Comparison of ENCODE assay signal across 1 cellular context in the genomic region with DNA sequence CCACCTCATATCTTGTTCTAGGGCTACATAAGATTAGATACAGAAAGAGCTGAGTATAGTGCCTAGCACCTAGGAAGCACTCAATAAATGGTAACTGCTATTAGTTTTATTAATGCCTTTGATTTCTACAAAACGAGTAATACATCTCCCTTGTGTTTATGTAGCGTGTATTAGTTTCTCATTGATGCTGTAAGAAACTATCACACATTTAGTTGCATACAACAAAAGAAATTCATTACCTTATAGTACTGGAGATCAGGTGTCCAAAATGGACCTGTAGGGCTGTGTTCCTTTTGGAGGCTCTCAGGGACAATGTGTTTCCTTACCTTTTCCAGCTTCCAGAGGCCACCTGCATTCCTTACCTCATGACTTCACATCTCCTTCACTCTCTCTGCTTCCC.
TF ChIP-seq lines count a peak whose summit lies in the region.

No MANE protein-coding gene starts in this region.

TF ChIP-seq in liver, 16 proteins besides CTCF, POLR2A, EP300 and RAD21 (continued from another document):
- TF ChIP-seq, protein P1, sequence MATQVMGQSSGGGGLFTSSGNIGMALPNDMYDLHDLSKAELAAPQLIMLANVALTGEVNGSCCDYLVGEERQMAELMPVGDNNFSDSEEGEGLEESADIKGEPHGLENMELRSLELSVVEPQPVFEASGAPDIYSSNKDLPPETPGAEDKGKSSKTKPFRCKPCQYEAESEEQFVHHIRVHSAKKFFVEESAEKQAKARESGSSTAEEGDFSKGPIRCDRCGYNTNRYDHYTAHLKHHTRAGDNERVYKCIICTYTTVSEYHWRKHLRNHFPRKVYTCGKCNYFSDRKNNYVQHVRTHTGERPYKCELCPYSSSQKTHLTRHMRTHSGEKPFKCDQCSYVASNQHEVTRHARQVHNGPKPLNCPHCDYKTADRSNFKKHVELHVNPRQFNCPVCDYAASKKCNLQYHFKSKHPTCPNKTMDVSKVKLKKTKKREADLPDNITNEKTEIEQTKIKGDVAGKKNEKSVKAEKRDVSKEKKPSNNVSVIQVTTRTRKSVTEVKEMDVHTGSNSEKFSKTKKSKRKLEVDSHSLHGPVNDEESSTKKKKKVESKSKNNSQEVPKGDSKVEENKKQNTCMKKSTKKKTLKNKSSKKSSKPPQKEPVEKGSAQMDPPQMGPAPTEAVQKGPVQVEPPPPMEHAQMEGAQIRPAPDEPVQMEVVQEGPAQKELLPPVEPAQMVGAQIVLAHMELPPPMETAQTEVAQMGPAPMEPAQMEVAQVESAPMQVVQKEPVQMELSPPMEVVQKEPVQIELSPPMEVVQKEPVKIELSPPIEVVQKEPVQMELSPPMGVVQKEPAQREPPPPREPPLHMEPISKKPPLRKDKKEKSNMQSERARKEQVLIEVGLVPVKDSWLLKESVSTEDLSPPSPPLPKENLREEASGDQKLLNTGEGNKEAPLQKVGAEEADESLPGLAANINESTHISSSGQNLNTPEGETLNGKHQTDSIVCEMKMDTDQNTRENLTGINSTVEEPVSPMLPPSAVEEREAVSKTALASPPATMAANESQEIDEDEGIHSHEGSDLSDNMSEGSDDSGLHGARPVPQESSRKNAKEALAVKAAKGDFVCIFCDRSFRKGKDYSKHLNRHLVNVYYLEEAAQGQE (IDR thresholded peaks at IDR 0.05) = no peak
- TF ChIP-seq FOXA1 (IDR thresholded peaks at IDR 0.05) = no peak
- no peak for TF ChIP-seq RXRA (IDR thresholded peaks at IDR 0.05)
- no peak for TF ChIP-seq EGR1 (IDR thresholded peaks at IDR 0.05; ENCODE audit: low read depth in 2 of 2)
- no peak for TF ChIP-seq HNF4A (conservative IDR thresholded peaks at IDR 0.05)
- no peak for TF ChIP-seq FOXA2 (IDR thresholded peaks at IDR 0.05)
- TF ChIP-seq GABPA (IDR thresholded peaks at IDR 0.05 in 1 of 2, conservative IDR thresholded peaks at IDR 0.05 in 1 of 2) = no peak
- TF ChIP-seq, protein P2, sequence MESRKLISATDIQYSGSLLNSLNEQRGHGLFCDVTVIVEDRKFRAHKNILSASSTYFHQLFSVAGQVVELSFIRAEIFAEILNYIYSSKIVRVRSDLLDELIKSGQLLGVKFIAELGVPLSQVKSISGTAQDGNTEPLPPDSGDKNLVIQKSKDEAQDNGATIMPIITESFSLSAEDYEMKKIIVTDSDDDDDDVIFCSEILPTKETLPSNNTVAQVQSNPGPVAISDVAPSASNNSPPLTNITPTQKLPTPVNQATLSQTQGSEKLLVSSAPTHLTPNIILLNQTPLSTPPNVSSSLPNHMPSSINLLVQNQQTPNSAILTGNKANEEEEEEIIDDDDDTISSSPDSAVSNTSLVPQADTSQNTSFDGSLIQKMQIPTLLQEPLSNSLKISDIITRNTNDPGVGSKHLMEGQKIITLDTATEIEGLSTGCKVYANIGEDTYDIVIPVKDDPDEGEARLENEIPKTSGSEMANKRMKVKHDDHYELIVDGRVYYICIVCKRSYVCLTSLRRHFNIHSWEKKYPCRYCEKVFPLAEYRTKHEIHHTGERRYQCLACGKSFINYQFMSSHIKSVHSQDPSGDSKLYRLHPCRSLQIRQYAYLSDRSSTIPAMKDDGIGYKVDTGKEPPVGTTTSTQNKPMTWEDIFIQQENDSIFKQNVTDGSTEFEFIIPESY (IDR thresholded peaks at IDR 0.05) = no peak
